Comparison of ENCODE assay signal across 18 cellular contexts in the genomic region with DNA sequence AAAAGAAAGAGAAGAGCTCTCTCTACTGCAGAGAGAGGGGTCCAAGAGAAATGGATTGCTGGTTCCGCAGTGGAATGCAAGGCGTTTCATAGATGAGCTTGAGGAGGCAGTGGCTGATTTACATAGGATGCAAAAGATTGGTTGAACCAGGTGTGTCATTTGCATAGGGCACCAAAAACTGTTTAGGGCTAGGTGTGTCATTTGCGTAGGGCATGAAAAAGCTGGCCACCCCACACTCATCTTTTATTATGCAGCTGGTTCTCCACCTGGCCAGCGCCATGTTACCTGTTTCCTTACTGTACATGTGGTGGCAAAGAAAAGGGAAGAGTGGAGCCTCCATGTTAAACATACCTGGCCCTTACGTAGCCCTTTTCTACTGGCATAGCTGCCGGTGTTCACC. TPM values are rescaled to one million over a fixed set of nuclear protein-coding genes. Genes with fewer than 3 reads are reported as not detected.
DNase-seq lines count a peak whose midpoint lies in the region; ATAC-seq and TF ChIP-seq lines count a peak whose summit lies in the region.
"Had no signal": no experiment of that assay in that cellular context is flagged by ENCODE, and none has a peak within 500 bp of the region (broad histone marks: within the 10 kb centered on the region; RNA-seq: fewer than 3 reads in every experiment).

No MANE protein-coding gene starts in this region.

- no peak overlapping the region for H3K4me3 ChIP-seq in stomach
- no peak overlapping the region for H3K4me3 ChIP-seq in CD8-positive, alpha-beta T cell (ENCODE audit: low read depth, low read length)
- H3K4me3 ChIP-seq: PC-9 had no signal

- H3K27me3 Mint-ChIP-seq in WTC11 (ENCODE audit: low read depth) = peaks cover 10% of the 10 kb centered on the region
- H3K27me3 Mint-ChIP-seq in CD8-positive, alpha-beta T cell (ENCODE audit: low read depth) = no peaks in the 10 kb centered on the region

- no peak for TF ChIP-seq RAD21 in Ishikawa (IDR thresholded peaks at IDR 0.05; ENCODE audit: low read depth)

- peaks cover 57% of the 10 kb centered on the region for H3K4me1 Mint-ChIP-seq in WTC11
- peaks cover 15% of the 10 kb centered on the region for H3K4me1 Mint-ChIP-seq in CD8-positive, alpha-beta T cell (ENCODE audit: low read depth)

- POLR2A ChIA-PET in WTC11 (lab: Charles Lee) = interaction anchor here (0.6 to 1.2 kb wide), 3 partner anchors 20 to 698 kb away, joined by 3 to 4 read pairs (median 3); no protein-coding TSS in a partner anchor
- POLR2A ChIA-PET in CD8-positive, alpha-beta T cell (lab: Charles Lee) = no interaction called here

- peaks cover 0 to 39% (median 23%) of the 10 kb centered on the region in 4 donors for H3K36me3 ChIP-seq in stomach
- no peaks in the 10 kb centered on the region for H3K36me3 ChIP-seq in CD8-positive, alpha-beta T cell (ENCODE audit: insufficient read depth, low read length)

- peak; percentile 20 for DNase-seq in WTC11 (ENCODE audit: low spot score)
- DNase-seq in iPS-NIHi11 (ENCODE audit: low spot score) = peak; percentile 36
- DNase-seq in stomach = no peak
- no peak for DNase-seq in CD8-positive, alpha-beta T cell
- DNase-seq: DMS 273 treated with DMSO at 0.1 percent for 48 hours, MV-4-11, NCI-H1436, NCI-H2081 treated with DMSO at 0.1 percent for 48 hours, NCI-H2227 treated with DMSO at 0.1 percent for 48 hours, NCI-H748 treated with DMSO at 0.1 percent for 48 hours, PC-9 had no signal

- ATAC-seq in WTC11 (peak; percentile 93), HG03457 (IDR thresholded peaks at IDR 0.05; ENCODE audit: unreplicated experiment) (no peak), GM18870 (IDR thresholded peaks at IDR 0.05; ENCODE audit: unreplicated experiment) (no peak)
- no peak for ATAC-seq in CD8-positive, alpha-beta T cell
- ATAC-seq: HCT116 had no signal

- H3K4me1 ChIP-seq in stomach = peaks cover 24 to 62% (median 47%) of the 10 kb centered on the region in 4 donors
- H3K4me1 ChIP-seq in CD8-positive, alpha-beta T cell (ENCODE audit: insufficient read depth, low read length) = no peaks in the 10 kb centered on the region

- TF ChIP-seq CTCF in WTC11 (IDR thresholded peaks at IDR 0.05) (no peak), stomach (IDR thresholded peaks at IDR 0.05) (no peak)
- TF ChIP-seq CTCF in CD8-positive, alpha-beta T cell (IDR thresholded peaks at IDR 0.05) = no peak

- intact Hi-C loops in stomach (cut with DNase I; ENCODE audit: low total_unique reads) = loop anchor here (10.0 kb wide), 1 partner anchor 382 kb away; no protein-coding TSS in a partner anchor
- intact Hi-C loops in CD8-positive, alpha-beta T cell (cut with DNase I, micrococcal nuclease) = no loop called here

- CTCF ChIA-PET in WTC11 (lab: Charles Lee) = interaction anchor here (0.9 to 1.0 kb wide), 2 partner anchors 34 to 86 kb away, joined by 3 to 6 read pairs; no protein-coding TSS in a partner anchor
- CTCF ChIA-PET in CD8-positive, alpha-beta T cell (lab: Charles Lee) = interaction anchor here (1.0 kb wide), 1 partner anchor 55 kb away, joined by 3 read pairs; no protein-coding TSS in a partner anchor

- H3K27me3 ChIP-seq in stomach = no peaks in the 10 kb centered on the region
- H3K27me3 ChIP-seq in CD8-positive, alpha-beta T cell (ENCODE audit: insufficient read depth, low read length) = no peaks in the 10 kb centered on the region

- WGBS in stomach, 5 donors = 33 to 61% (median 54%) methylated on average over 6 of the region's 6 CpGs

- H3K9me3 ChIP-seq in stomach = no peaks in the 10 kb centered on the region
- H3K9me3 ChIP-seq in CD8-positive, alpha-beta T cell (ENCODE audit: low read length) = no peaks in the 10 kb centered on the region

- TF ChIP-seq EP300 in Ishikawa (IDR thresholded peaks at IDR 0.05; ENCODE audit: borderline replicate concordance) (no peak), stomach (IDR thresholded peaks at IDR 0.05) (no peak)

- no peak overlapping the region for H3K27ac Mint-ChIP-seq in WTC11
- H3K27ac Mint-ChIP-seq in CD8-positive, alpha-beta T cell = no peak overlapping the region

- H3K27ac ChIP-seq in stomach = peak overlapping the region in 3 of 5 donors; percentile 42 to 59 (median 52)
- no peak overlapping the region for H3K27ac ChIP-seq in CD8-positive, alpha-beta T cell (ENCODE audit: low read depth, low read length)
- H3K27ac ChIP-seq: PC-9 had no signal

- H3K9me3 Mint-ChIP-seq in WTC11 = no peaks in the 10 kb centered on the region; the same call in 1 of the 2 replicates
- H3K9me3 Mint-ChIP-seq in CD8-positive, alpha-beta T cell = no peaks in the 10 kb centered on the region

- TF ChIP-seq POLR2A in stomach (IDR thresholded peaks at IDR 0.05) = no peak

- H3K36me3 Mint-ChIP-seq in WTC11 = peaks cover 2% of the 10 kb centered on the region
- peaks cover 52% of the 10 kb centered on the region for H3K36me3 Mint-ChIP-seq in CD8-positive, alpha-beta T cell

- peak overlapping the region; percentile 44 for H3K4me3 Mint-ChIP-seq in WTC11
- H3K4me3 Mint-ChIP-seq in CD8-positive, alpha-beta T cell = no peak overlapping the region

TF ChIP-seq in Ishikawa, 13 proteins besides CTCF, POLR2A, EP300 and RAD21 (continues in another document):
- TF ChIP-seq YY1 (IDR thresholded peaks at IDR 0.05; ENCODE audit: low read depth) (0 out of 2 replicates have a peak, but pooled peaks have one; percentile 51), TEAD4 (IDR thresholded peaks at IDR 0.05) (0 out of 2 replicates have a peak, but pooled peaks have one; percentile 14), TAF1 (IDR thresholded peaks at IDR 0.05; ENCODE audit: low read depth) (no peak), TCF12 (IDR thresholded peaks at IDR 0.05; ENCODE audit: low read depth) (no peak), NFIC (IDR thresholded peaks at IDR 0.05) (no peak), REST (IDR thresholded peaks at IDR 0.05; ENCODE audit: low read depth) (no peak)

TF ChIP-seq in WTC11, 78 proteins besides CTCF, POLR2A, EP300 and RAD21 (continues in another document):
- TF ChIP-seq FOXP1 (CRISPR knock-in tag; IDR thresholded peaks at IDR 0.05; ENCODE audit: borderline replicate concordance) (no peak), JAZF1 (CRISPR knock-in tag; IDR thresholded peaks at IDR 0.05) (no peak), ZNF232 (CRISPR knock-in tag; IDR thresholded peaks at IDR 0.05) (no peak)
- TF ChIP-seq, protein P1, sequence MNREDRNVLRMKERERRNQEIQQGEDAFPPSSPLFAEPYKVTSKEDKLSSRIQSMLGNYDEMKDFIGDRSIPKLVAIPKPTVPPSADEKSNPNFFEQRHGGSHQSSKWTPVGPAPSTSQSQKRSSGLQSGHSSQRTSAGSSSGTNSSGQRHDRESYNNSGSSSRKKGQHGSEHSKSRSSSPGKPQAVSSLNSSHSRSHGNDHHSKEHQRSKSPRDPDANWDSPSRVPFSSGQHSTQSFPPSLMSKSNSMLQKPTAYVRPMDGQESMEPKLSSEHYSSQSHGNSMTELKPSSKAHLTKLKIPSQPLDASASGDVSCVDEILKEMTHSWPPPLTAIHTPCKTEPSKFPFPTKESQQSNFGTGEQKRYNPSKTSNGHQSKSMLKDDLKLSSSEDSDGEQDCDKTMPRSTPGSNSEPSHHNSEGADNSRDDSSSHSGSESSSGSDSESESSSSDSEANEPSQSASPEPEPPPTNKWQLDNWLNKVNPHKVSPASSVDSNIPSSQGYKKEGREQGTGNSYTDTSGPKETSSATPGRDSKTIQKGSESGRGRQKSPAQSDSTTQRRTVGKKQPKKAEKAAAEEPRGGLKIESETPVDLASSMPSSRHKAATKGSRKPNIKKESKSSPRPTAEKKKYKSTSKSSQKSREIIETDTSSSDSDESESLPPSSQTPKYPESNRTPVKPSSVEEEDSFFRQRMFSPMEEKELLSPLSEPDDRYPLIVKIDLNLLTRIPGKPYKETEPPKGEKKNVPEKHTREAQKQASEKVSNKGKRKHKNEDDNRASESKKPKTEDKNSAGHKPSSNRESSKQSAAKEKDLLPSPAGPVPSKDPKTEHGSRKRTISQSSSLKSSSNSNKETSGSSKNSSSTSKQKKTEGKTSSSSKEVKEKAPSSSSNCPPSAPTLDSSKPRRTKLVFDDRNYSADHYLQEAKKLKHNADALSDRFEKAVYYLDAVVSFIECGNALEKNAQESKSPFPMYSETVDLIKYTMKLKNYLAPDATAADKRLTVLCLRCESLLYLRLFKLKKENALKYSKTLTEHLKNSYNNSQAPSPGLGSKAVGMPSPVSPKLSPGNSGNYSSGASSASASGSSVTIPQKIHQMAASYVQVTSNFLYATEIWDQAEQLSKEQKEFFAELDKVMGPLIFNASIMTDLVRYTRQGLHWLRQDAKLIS (CRISPR knock-in tag; IDR thresholded peaks at IDR 0.05; ENCODE audit: borderline replicate concordance) = no peak

RNA-seq across cellular contexts. Expression of gene CASP7, which starts 33.0 kb away (rescaled TPM):
- 4.7 to 6.0 TPM (median 4.7 TPM) in 3 replicates for total RNA-seq in WTC11 (2021)
- 10 to 100 TPM; 15.1 to 62.6 (median 20.4) TPM for total RNA-seq in stomach
- 10 to 100 TPM; 20.2 to 77.9 (median 31.7) TPM for polyA plus RNA-seq in stomach
- 10 to 100 TPM; 12.8 to 13.3 TPM for total RNA-seq in CD8-positive, alpha-beta T cell

RNA-seq across cellular contexts. Expression of gene PLEKHS1, which starts 38.7 kb away (rescaled TPM):
- not detected in 3 replicates for total RNA-seq in WTC11 (2021)
- total RNA-seq in stomach = 1 to 10 TPM in 4 of 5 donors, not detected in 1; 1.3 to 2.9 (median 1.7) TPM
- 1 to 10 TPM in 2 of 3 donors, under 1 TPM in 1; 0.46 to 1.7 (median 1.1) TPM for polyA plus RNA-seq in stomach
- not detected for total RNA-seq in CD8-positive, alpha-beta T cell
- total RNA-seq: Daoy, HT1080 had no signal
- polyA plus RNA-seq: BJ had no signal

RNA-seq across cellular contexts. Expression of gene NRAP, which starts 48.9 kb away (rescaled TPM):
- total RNA-seq in WTC11 (2021) (not detected in 3 replicates), stomach (under 1 TPM in 1 of 5 donors, not detected in 4; 0.18 TPM)
- polyA plus RNA-seq in stomach = under 1 TPM; 0.03 to 0.92 (median 0.19) TPM
- not detected for total RNA-seq in CD8-positive, alpha-beta T cell
- total RNA-seq: Daoy, HT1080, PC-9 had no signal
- polyA plus RNA-seq: BJ had no signal

Comparison
In these comparisons a context has a peak if more than half of its experiments do, and no peak if none do; other contexts are left out.
1. DNase-seq: peak in WTC11 (single experiment) and iPS-NIHi11 (single experiment); none in stomach (single experiment) and CD8-positive, alpha-beta T cell (0 of 7).